In genomic region chr11:105401269-105401809, GRCh38 we compare ENCODE assay signal across 1 cellular context.
TF ChIP-seq lines count a peak whose summit lies in the region.

No MANE protein-coding gene starts in this region.

TF ChIP-seq in HepG2, 621 proteins besides CTCF, POLR2A, EP300 and RAD21:
- TF ChIP-seq ZNF792 (CRISPR knock-in tag; IDR thresholded peaks at IDR 0.05) (no peak), THRA (CRISPR knock-in tag; IDR thresholded peaks at IDR 0.05; ENCODE audit: borderline replicate concordance) (no peak), ZNF598 (CRISPR knock-in tag; IDR thresholded peaks at IDR 0.05; ENCODE audit: borderline replicate concordance) (no peak), CREB1 (IDR thresholded peaks at IDR 0.05) (0 out of 2 replicates have a peak, but pooled peaks have one; percentile 4), CREB1 (CRISPR knock-in tag; IDR thresholded peaks at IDR 0.05) (no peak), ZNF460 (CRISPR knock-in tag; IDR thresholded peaks at IDR 0.05; ENCODE audit: borderline replicate concordance) (no peak)
